ENCODE assay signal across 18 cellular contexts in genomic region chr21:26506951-26507350, GRCh38.
DNase-seq lines count a peak whose midpoint lies in the region; ATAC-seq, FAIRE-seq and TF ChIP-seq lines count a peak whose summit lies in the region.
"Had no signal": no experiment of that assay in that cellular context is flagged by ENCODE, and none has a peak within 500 bp of the region (broad histone marks: within the 10 kb centered on the region; RNA-seq: fewer than 3 reads in every experiment).

No MANE protein-coding gene starts in this region.

- peak; percentile 26 for FAIRE-seq in HTR-8/SVneo (lab: Jason Lieb, UNC)
- FAIRE-seq: GM18507, K562 had no signal

- TF ChIP-seq CTCF in AG04449 (IDR thresholded peaks at IDR 0.05; ENCODE audit: insufficient read depth, low read length, missing control alignments), result no peak
- TF ChIP-seq CTCF in brain microvascular endothelial cell (IDR thresholded peaks at IDR 0.05; ENCODE audit: low read depth, low read length, missing control alignments), result no peak
- TF ChIP-seq CTCF in Caco-2 (IDR thresholded peaks at IDR 0.05; ENCODE audit: insufficient read depth in 1 of 2, low read depth in 1 of 2, low read length in 1 of 2, severe bottlenecking in 1 of 2, unreplicated experiment in 1 of 2), result no peak

- DNase-seq in AG04449 (ENCODE audit: low read depth, low spot score), result peak; percentile 37
- peak; percentile 37 for DNase-seq in HTR-8/SVneo (ENCODE audit: insufficient read length, low spot score)
- DNase-seq in brain microvascular endothelial cell, result peak; percentile 51
- peak; percentile 9 for DNase-seq in hepatic stellate cell (ENCODE audit: low spot score)
- no peak for DNase-seq in stimulated activated CD4-positive, alpha-beta T cell treated with anti-CD3 and anti-CD28 coated beads, Interleukin-4, amount 100 ng/mL, for 24 hours
- DNase-seq in hypothalamus (lab: John Stamatoyannopoulos, UW), result no peak
- DNase-seq in Caco-2, result no peak
- DNase-seq: activated gamma-delta T cell; gastrocnemius medialis; left ventricle myocardium inferior; occipital lobe; OCI-M1; stimulated activated CD4-positive, alpha-beta T cell treated with anti-CD3 and anti-CD28 coated beads, Interleukin-15, amount 100 ng/mL, for 24 hours; stimulated activated CD8-positive, alpha-beta memory T cell treated with anti-CD3 and anti-CD28 coated beads, Interleukin-4, amount 100 ng/mL, for 48 hours had no signal

- H3K4me3 Mint-ChIP-seq in Caco-2 (ENCODE audit: unreplicated experiment), result no peak overlapping the region

- H3K4me1 ChIP-seq in Caco-2, result no peaks in the 10 kb centered on the region
- H3K4me1 ChIP-seq: gastrocnemius medialis, vagina had no signal

- H3K36me3 ChIP-seq in brain microvascular endothelial cell (replicated peaks) (no peaks in the 10 kb centered on the region), Caco-2 (ENCODE audit: control insufficient read depth, insufficient read depth, low read length) (no peaks in the 10 kb centered on the region)
- H3K36me3 ChIP-seq: gastrocnemius medialis, left ventricle myocardium inferior, vagina had no signal

- ATAC-seq in GM21526 (IDR thresholded peaks at IDR 0.05; ENCODE audit: low FRiP score, unreplicated experiment), result no peak
- ATAC-seq: gastrocnemius medialis, K562 had no signal

- no peaks in the 10 kb centered on the region for H3K9me3 ChIP-seq in Caco-2
- H3K9me3 ChIP-seq: gastrocnemius medialis, left ventricle myocardium inferior, vagina had no signal

- in situ Hi-C loops in brain microvascular endothelial cell (cut with HindIII; ENCODE audit: low pct_ligation_motif_present, low sequenced_read_pairs), result no loop called here

- H3K36me3 Mint-ChIP-seq in Caco-2 (ENCODE audit: insufficient read depth, unreplicated experiment), result no peaks in the 10 kb centered on the region

- intact Hi-C loops in Caco-2 (cut with micrococcal nuclease; ENCODE audit: unreplicated experiment), result no loop called here

- CTCF ChIA-PET in AG04449 (lab: Yijun Ruan, JAX), result no interaction called here
- CTCF ChIA-PET in Caco-2 (lab: Charles Lee), result no interaction called here

- H3K27me3 ChIP-seq in brain microvascular endothelial cell (replicated peaks) (no peaks in the 10 kb centered on the region), Caco-2 (replicated peaks; ENCODE audit: control insufficient read depth, insufficient read depth, low read length) (no peaks in the 10 kb centered on the region)
- H3K27me3 ChIP-seq: gastrocnemius medialis, vagina had no signal

- no TSS peak for BruUV-seq in Caco-2 (replicated peaks; lab: Mats Ljungman, UMichigan)

- H3K4me1 Mint-ChIP-seq in Caco-2 (ENCODE audit: low read depth, unreplicated experiment), result no peaks in the 10 kb centered on the region

- H3K9me3 Mint-ChIP-seq in Caco-2 (ENCODE audit: unreplicated experiment), result no peaks in the 10 kb centered on the region

- no peak overlapping the region for H3K27ac Mint-ChIP-seq in Caco-2 (ENCODE audit: unreplicated experiment)

- POLR2A ChIA-PET in AG04449 (lab: Yijun Ruan, JAX) (no interaction called here), Caco-2 (lab: Charles Lee) (no interaction called here)

- H3K27ac ChIP-seq in brain microvascular endothelial cell, result no peak overlapping the region
- H3K27ac ChIP-seq: gastrocnemius medialis, left ventricle myocardium inferior, vagina had no signal

- H3K4me3 ChIP-seq in AG04449 (ENCODE audit: low read depth, low read length) (no peak overlapping the region), brain microvascular endothelial cell (ENCODE audit: low read depth, low read length) (no peak overlapping the region), Caco-2 (ENCODE audit: low read depth, low read length) (no peak overlapping the region)
- H3K4me3 ChIP-seq: gastrocnemius medialis, K562, left ventricle myocardium inferior, vagina had no signal

- H3K27me3 Mint-ChIP-seq in Caco-2 (ENCODE audit: insufficient read depth, unreplicated experiment), result peaks cover 2% of the 10 kb centered on the region

Comparison
In these comparisons a context has a peak if more than half of its experiments do, and no peak if none do; other contexts are left out.
1. DNase-seq: peak in AG04449 (single experiment), HTR-8/SVneo (single experiment), brain microvascular endothelial cell (single experiment) and hepatic stellate cell (single experiment); none in stimulated activated CD4-positive, alpha-beta T cell treated with anti-CD3 and anti-CD28 coated beads, Interleukin-4, amount 100 ng/mL, for 24 hours (single experiment), hypothalamus (0 of 51) and Caco-2 (0 of 2).